8 cellular contexts compared by ENCODE assay signal in genomic region chr3:15268033-15268631, GRCh38.
A peak's percentile ranks its signal among the peaks of the same experiment; 100 is the strongest.
DNase-seq lines count a peak whose midpoint lies in the region; ATAC-seq and TF ChIP-seq lines count a peak whose summit lies in the region.

No MANE protein-coding gene starts in this region.

- CTCF ChIA-PET in activated naive CD4-positive, alpha-beta T cell treated with anti-CD3 and anti-CD28 coated beads, Interleukin-2, amount 10 ng/mL, durations not matched to agents 7 days and 5 days (lab: Charles Lee), result interaction anchor here (0.6 to 10.8 kb wide), 47 partner anchors 8 to 292 kb away, joined by 3 to 182 read pairs (median 5); partner anchors contain the start of genes CAPN7, COLQ and SH3BP5

- peak overlapping the region; percentile 77 for H2BK12ac ChIP-seq in trophoblast cell (ENCODE audit: low read length)

- peaks cover 67% of the 10 kb centered on the region for H3K4me1 Mint-ChIP-seq in activated naive CD4-positive, alpha-beta T cell treated with anti-CD3 and anti-CD28 coated beads, Interleukin-2, amount 10 ng/mL, durations not matched to agents 7 days and 5 days

- H3K4me1 ChIP-seq in trophoblast cell (ENCODE audit: control insufficient read depth in 1 of 2, insufficient read depth in 2 of 2, low read length in 2 of 2), result peaks cover 24 to 29% of the 10 kb centered on the region in 2 experiments
- H3K4me1 ChIP-seq in thyroid gland, result peaks cover 37 to 68% of the 10 kb centered on the region in 2 donors

- TF ChIP-seq POLR2A in NB4 (IDR thresholded peaks at IDR 0.05; ENCODE audit: extremely low read depth, insufficient read length) (no peak), thyroid gland (IDR thresholded peaks at IDR 0.05) (no peak)

- H3K9me3 Mint-ChIP-seq in activated naive CD4-positive, alpha-beta T cell treated with anti-CD3 and anti-CD28 coated beads, Interleukin-2, amount 10 ng/mL, durations not matched to agents 7 days and 5 days, result no peaks in the 10 kb centered on the region

- peak; percentile 40 for ATAC-seq in GM21390 (IDR thresholded peaks at IDR 0.05; ENCODE audit: unreplicated experiment)

- peak overlapping the region; percentile 70 for H4K8ac ChIP-seq in trophoblast cell (ENCODE audit: low read depth, low read length)

- peaks cover 33% of the 10 kb centered on the region for H3K36me3 Mint-ChIP-seq in activated naive CD4-positive, alpha-beta T cell treated with anti-CD3 and anti-CD28 coated beads, Interleukin-2, amount 10 ng/mL, durations not matched to agents 7 days and 5 days

- H3K36me3 ChIP-seq in trophoblast cell (ENCODE audit: control insufficient read depth in 1 of 2, insufficient read depth in 2 of 2, low read length in 2 of 2) (peaks cover 40 to 43% of the 10 kb centered on the region in 2 experiments), thyroid gland (peaks cover 0 to 2% of the 10 kb centered on the region in 2 donors)

- H3K27ac ChIP-seq in trophoblast cell (ENCODE audit: low read depth, low read length) (peak overlapping the region; percentile 55), thyroid gland (peak overlapping the region; percentile 5 to 88 (median 68))

- no peak overlapping the region for H3K4me2 ChIP-seq in trophoblast cell (ENCODE audit: low read length)

- no peaks in the 10 kb centered on the region for H3K27me3 Mint-ChIP-seq in activated naive CD4-positive, alpha-beta T cell treated with anti-CD3 and anti-CD28 coated beads, Interleukin-2, amount 10 ng/mL, durations not matched to agents 7 days and 5 days

- peak overlapping the region; percentile 73 for H3K14ac ChIP-seq in trophoblast cell (ENCODE audit: low read length)

- no peak overlapping the region for H3K23ac ChIP-seq in trophoblast cell (ENCODE audit: low read length)

- H3K27ac Mint-ChIP-seq in activated naive CD4-positive, alpha-beta T cell treated with anti-CD3 and anti-CD28 coated beads, Interleukin-2, amount 10 ng/mL, durations not matched to agents 7 days and 5 days, result no peak overlapping the region

- H3K4me3 ChIP-seq in NB4 (ENCODE audit: low read depth, low read length) (no peak overlapping the region), trophoblast cell (ENCODE audit: low read depth, low read length) (no peak overlapping the region), thyroid gland (replicated peaks in 1 of 3) (no peak overlapping the region)

- H3K27me3 ChIP-seq in trophoblast cell (ENCODE audit: insufficient read depth, low read length), result no peaks in the 10 kb centered on the region
- H3K27me3 ChIP-seq in thyroid gland, result no peaks in the 10 kb centered on the region

- intact Hi-C loops in thyroid gland (cut with DNase I), result loop anchor here (5.0 to 10.0 kb wide), 3 partner anchors 63 to 114 kb away; partner anchors contain the start of genes CAPN7 and SH3BP5

- H2BK120ac ChIP-seq in trophoblast cell (ENCODE audit: insufficient read depth, low read length, poor library complexity), result peak overlapping the region; percentile 41

- H2BK5ac ChIP-seq in trophoblast cell (ENCODE audit: low read depth, low read length, poor library complexity), result peak overlapping the region; percentile 41

- no peak overlapping the region for H2AFZ ChIP-seq in trophoblast cell (ENCODE audit: insufficient read depth, low read length, poor library complexity)

- peak in 12 of 14 donors; percentile 25 to 78 (median 65) for DNase-seq in C1 segment of cervical spinal cord (lab: John Stamatoyannopoulos, UW)
- DNase-seq in NB4 (ENCODE audit: low read depth), result peak; percentile 90
- peak; percentile 72 for DNase-seq in SKM-1 treated with dmso at 0.1 percent for 144 hours (lab: John Stamatoyannopoulos, UW; ENCODE audit: unreplicated experiment)
- DNase-seq in activated naive CD4-positive, alpha-beta T cell treated with anti-CD3 and anti-CD28 coated beads, Interleukin-2, amount 10 ng/mL, durations not matched to agents 7 days and 5 days, result peak; percentile 90
- DNase-seq in glomerular visceral epithelial cell (ENCODE audit: extremely low spot score), result peak; percentile 79
- DNase-seq in trophoblast cell, result peak; percentile 78 to 92
- peak; percentile 90 to 92 for DNase-seq in thyroid gland

- peak overlapping the region; percentile 57 for H3K4ac ChIP-seq in trophoblast cell (ENCODE audit: low read depth, low read length)

- H3K18ac ChIP-seq in trophoblast cell (ENCODE audit: low read length), result peak overlapping the region; percentile 78

- H3K9ac ChIP-seq in trophoblast cell (ENCODE audit: low read length), result no peak overlapping the region

- peak; percentile 83 for TF ChIP-seq CTCF in NB4 (IDR thresholded peaks at IDR 0.05; ENCODE audit: low read depth, low read length)
- TF ChIP-seq CTCF in thyroid gland (IDR thresholded peaks at IDR 0.05), result peak; percentile 77 to 96 (median 94)

- H3K4me3 Mint-ChIP-seq in activated naive CD4-positive, alpha-beta T cell treated with anti-CD3 and anti-CD28 coated beads, Interleukin-2, amount 10 ng/mL, durations not matched to agents 7 days and 5 days, result no peak overlapping the region

- peak overlapping the region; percentile 19 for H2AK5ac ChIP-seq in trophoblast cell (ENCODE audit: low read length)

- H3K79me2 ChIP-seq in trophoblast cell (ENCODE audit: control insufficient read depth, insufficient read depth, low read length, poor library complexity), result peaks cover 18% of the 10 kb centered on the region

- H3K79me1 ChIP-seq in trophoblast cell (ENCODE audit: low read length), result peaks cover 31% of the 10 kb centered on the region

- peak overlapping the region; percentile 59 for H4K91ac ChIP-seq in trophoblast cell (ENCODE audit: low read depth, low read length)

- no peaks in the 10 kb centered on the region for H3K9me3 ChIP-seq in trophoblast cell (ENCODE audit: insufficient read depth, low read depth, low read length)
- H3K9me3 ChIP-seq in thyroid gland, result no peaks in the 10 kb centered on the region

- no CpG with 5 or more reads among the region's 15 CpGs for WGBS in trophoblast cell (ENCODE audit: extremely low coverage, insufficient coverage, insufficient read length)
- 33 to 40% methylated on average over 12 to 15 of the region's 15 CpGs for WGBS in thyroid gland, 2 donors

- peak overlapping the region; percentile 25 for H4K12ac ChIP-seq in trophoblast cell (ENCODE audit: low read depth, low read length)
